In the genomic region with DNA sequence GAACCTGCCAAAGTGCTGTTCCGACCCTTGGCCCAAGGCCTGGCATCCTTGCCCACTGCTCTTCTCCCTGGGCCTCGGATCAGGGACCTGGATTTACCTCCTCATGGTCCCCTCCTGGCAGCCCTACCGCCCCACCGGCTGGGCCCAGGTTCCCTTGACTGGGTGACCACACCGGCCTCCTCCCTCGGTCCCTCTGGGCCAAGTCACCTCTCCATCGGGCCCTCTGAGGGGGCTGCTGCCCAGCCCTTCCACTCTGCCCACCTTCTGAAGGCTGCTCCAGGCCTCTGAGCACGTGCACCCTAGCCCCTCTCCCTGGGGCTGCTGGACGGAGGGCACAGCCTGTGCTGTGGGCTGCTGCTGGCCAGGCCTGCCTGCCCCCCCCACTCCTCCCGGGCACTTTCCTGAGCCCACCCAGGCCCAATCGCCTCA, we compare ENCODE assay signal across 8 cellular contexts. TPM values are rescaled to one million over a fixed set of nuclear protein-coding genes. Genes with fewer than 3 reads are reported as not detected.
DNase-seq lines count a peak whose midpoint lies in the region; TF ChIP-seq lines count a peak whose summit lies in the region.

No MANE protein-coding gene starts in this region.

- no peak for TF ChIP-seq CTCF in GM13977 (IDR thresholded peaks at IDR 0.05; ENCODE audit: extremely low read depth, insufficient read depth, missing control alignments)
- no peak for TF ChIP-seq CTCF in fibroblast of mammary gland (conservative IDR thresholded peaks at IDR 0.05; ENCODE audit: control insufficient read depth, insufficient read depth, low read depth, low read length)
- TF ChIP-seq CTCF in retinal pigment epithelial cell (conservative IDR thresholded peaks at IDR 0.05; ENCODE audit: low read depth, low read length) = no peak

- H3K9me3 ChIP-seq in SJCRH30 (replicated peaks) = peaks cover 7% of the 10 kb centered on the region

- H3K27ac ChIP-seq in SJCRH30 = no peak overlapping the region

- no peaks in the 10 kb centered on the region for H3K4me1 ChIP-seq in SJCRH30

- DNase-seq in GM13977 (ENCODE audit: low spot score) (peak; percentile 36), SJCRH30 (no peak), fibroblast of mammary gland (ENCODE audit: low read depth) (no peak), retinal pigment epithelial cell (ENCODE audit: low read depth) (no peak), NCI-H2196 treated with DMSO at 0.1 percent for 48 hours (lab: John Stamatoyannopoulos, UW; ENCODE audit: unreplicated experiment) (no peak), NOMO-1 treated with dmso at 0.1 percent for 144 hours (lab: John Stamatoyannopoulos, UW; ENCODE audit: unreplicated experiment) (no peak), NCI-H510A (lab: John Stamatoyannopoulos, UW) (no peak)
- DNase-seq in stimulated activated CD4-positive, alpha-beta T cell treated with anti-CD3 and anti-CD28 coated beads, Interleukin-4, amount 100 ng/mL, for 1 hour = no peak

- H3K4me3 ChIP-seq in SJCRH30 = peak overlapping the region; percentile 77
- H3K4me3 ChIP-seq in fibroblast of mammary gland (ENCODE audit: control insufficient read depth, low read depth, low read length) = peak overlapping the region; percentile 58
- peak overlapping the region; percentile 61 for H3K4me3 ChIP-seq in retinal pigment epithelial cell (ENCODE audit: low read length)

- in situ Hi-C loops in GM13977 (cut with MboI; ENCODE audit: low pct_unique_long_range_greater_than_20kb, low sequenced_read_pairs, unreplicated experiment) = no loop called here

- no peaks in the 10 kb centered on the region; the same call in 1 of the 2 replicates for H3K27me3 ChIP-seq in SJCRH30

- H3K36me3 ChIP-seq in SJCRH30 = no peaks in the 10 kb centered on the region

RNA-seq across cellular contexts. Expression of a gene that starts 9.3 kb away (rescaled TPM):
- not detected in 2 replicates for total RNA-seq in SJCRH30 (2014; rRNA removed; shearing (Covaris generic))

RNA-seq across cellular contexts. Expression of a gene that starts 55.6 kb away (rescaled TPM):
- 21.3 and 22.5 TPM in 2 replicates for total RNA-seq in SJCRH30 (2014; rRNA removed; shearing (Covaris generic))
